Comparison of ENCODE assay signal across 8 cellular contexts in the genomic region with DNA sequence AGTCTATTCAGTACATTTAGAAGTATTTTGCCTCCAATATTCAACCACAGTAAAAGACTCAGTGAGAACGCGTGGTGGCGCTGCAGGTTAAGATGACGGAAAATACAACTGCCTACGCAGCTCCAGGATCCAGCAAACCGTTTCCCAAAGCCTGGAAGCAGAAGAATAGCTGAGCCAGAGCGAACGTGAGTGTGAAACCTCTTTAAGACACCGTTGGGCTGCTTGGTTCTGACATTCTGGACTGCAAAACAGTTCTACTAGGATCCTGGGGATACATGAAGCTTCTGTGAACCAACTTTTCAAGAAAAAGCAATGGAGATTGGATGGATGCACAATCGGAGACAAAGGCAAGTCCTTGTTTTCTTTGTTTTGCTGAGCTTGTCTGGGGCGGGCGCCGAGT. TPM values are rescaled to one million over a fixed set of nuclear protein-coding genes. Genes with fewer than 3 reads are reported as not detected.
DNase-seq lines count a peak whose midpoint lies in the region; ATAC-seq, FAIRE-seq and TF ChIP-seq lines count a peak whose summit lies in the region.

Gene PCDHB16, plus strand, starts transcription at position 140 of the 400 bp plus-strand sequence. Its CDS starts 173 bp downstream, at position 313.

- H3K4me3 ChIP-seq in SJSA1: peak within 1 kb of the TSS; percentile 50
- H3K4me3 ChIP-seq in heart right ventricle: peak within 1 kb of the TSS; percentile 14 to 58 (median 20)
- peak within 1 kb of the TSS; percentile 23 for H3K4me3 ChIP-seq in skeletal muscle cell (ENCODE audit: low read depth, low read length)
- H3K4me3 ChIP-seq in prostate gland: no peak within 1 kb of the TSS

- whole genome bisulfite sequencing in heart right ventricle, 2 donors: 12 to 14% methylated on average over 13 of the region's 13 CpGs
- 12% methylated on average over 13 of the region's 13 CpGs for WGBS in prostate gland

- no peaks in the 10 kb centered on the region for H3K27me3 ChIP-seq in SJSA1 (replicated peaks)
- H3K27me3 ChIP-seq in heart right ventricle: peaks cover 0 to 54% (median 41%) of the 10 kb centered on the region in 7 donors
- no peaks in the 10 kb centered on the region for H3K27me3 ChIP-seq in prostate gland (replicated peaks; ENCODE audit: insufficient read depth)

- peak; percentile 14 for DNase-seq in HCEC 1CT
- DNase-seq in SJSA1 (ENCODE audit: low read depth in 1 of 2, low spot score in 2 of 2): peak; percentile 71 to 77
- peak; percentile 38 to 69 for DNase-seq in heart right ventricle
- DNase-seq in skeletal muscle cell (ENCODE audit: low read depth): no peak
- no peak for DNase-seq in urothelium cell line (ENCODE audit: low spot score)
- DNase-seq in prostate gland (ENCODE audit: low spot score): no peak
- no peak for DNase-seq in NCI-H187 treated with DMSO at 0.1 percent for 48 hours (lab: John Stamatoyannopoulos, UW)

- H3K27ac ChIP-seq in SJSA1: peak within 1 kb of the TSS; percentile 71
- peak within 1 kb of the TSS in 5 of 10 donors; percentile 24 to 79 (median 68) for H3K27ac ChIP-seq in heart right ventricle
- no peak within 1 kb of the TSS for H3K27ac ChIP-seq in prostate gland

- intact Hi-C loops in heart right ventricle (cut with DNase I) (loop anchor here in 3 of 10 donors (5.0 to 10.0 kb wide), 2 partner anchors 380 to 383 kb away; no protein-coding TSS in a partner anchor), prostate gland (cut with DNase I) (no loop called here)

- H3K36me3 ChIP-seq in SJSA1: peaks cover 16% of the 10 kb centered on the region
- H3K36me3 ChIP-seq in heart right ventricle: peaks cover 0 to 16% (median 0%) of the 10 kb centered on the region in 9 donors
- no peaks in the 10 kb centered on the region for H3K36me3 ChIP-seq in prostate gland

- no peak for FAIRE-seq in urothelium cell line (lab: Jason Lieb, UNC)

- TF ChIP-seq CTCF in heart right ventricle (IDR thresholded peaks at IDR 0.05): peak in 8 of 9 donors; percentile 9 to 65 (median 43)
- no peak for TF ChIP-seq CTCF in prostate gland (IDR thresholded peaks at IDR 0.05)

- ATAC-seq in heart right ventricle (peak in 4 of 8 donors; percentile 67 to 93 (median 76)), HG03342 (IDR thresholded peaks at IDR 0.05; ENCODE audit: unreplicated experiment) (no peak)

- H3K9me3 ChIP-seq in SJSA1 (replicated peaks): peaks cover 26% of the 10 kb centered on the region
- H3K9me3 ChIP-seq in heart right ventricle: peaks cover 0 to 86% (median 21%) of the 10 kb centered on the region in 11 donors
- peaks cover 3% of the 10 kb centered on the region for H3K9me3 ChIP-seq in prostate gland

- H3K4me1 ChIP-seq in SJSA1 (replicated peaks) (no peaks in the 10 kb centered on the region), heart right ventricle (no peaks in the 10 kb centered on the region), prostate gland (replicated peaks) (no peaks in the 10 kb centered on the region)

- TF ChIP-seq POLR2A in prostate gland (IDR thresholded peaks at IDR 0.05): no peak

RNA-seq across cellular contexts. Expression of gene PCDHB16, which starts in this region (rescaled TPM):
- 11.9 and 16.3 TPM in 2 replicates for total RNA-seq in SJSA1 (2014; rRNA removed; shearing (Covaris generic))
- total RNA-seq in heart right ventricle (1 to 10 TPM in 9 of 10 donors, under 1 TPM in 1; 0.98 to 3.7 (median 2.1) TPM), prostate gland (1 to 10 TPM in 1 of 2 donors, under 1 TPM in 1; 0.18 to 4.4 TPM)
- polyA plus RNA-seq in heart right ventricle: 1 to 10 TPM in 1 of 2 donors, under 1 TPM in 1; 0.62 to 1.4 TPM

Comparison
In these comparisons a context has a peak if more than half of its experiments do, and no peak if none do; other contexts are left out.
1. DNase-seq: peak in HCEC 1CT (single experiment), SJSA1 (2 of 2) and heart right ventricle (2 of 2); none in skeletal muscle cell (single experiment), urothelium cell line (single experiment), prostate gland (single experiment) and NCI-H187 treated with DMSO at 0.1 percent for 48 hours (single experiment).
2. H3K4me3 ChIP-seq: peak in SJSA1 (single experiment), heart right ventricle (10 of 10) and skeletal muscle cell (single experiment); none in prostate gland (0 of 2).
3. CTCF ChIP-seq: peak in heart right ventricle (8 of 9); none in prostate gland (0 of 4).